Comparison of ENCODE assay signal across 1 cellular context in genomic region chr10:133328358-133329343, GRCh38.
A peak's percentile ranks its signal among the peaks of the same experiment; 100 is the strongest.
TF ChIP-seq lines count a peak whose summit lies in the region.

No MANE protein-coding gene starts in this region.

TF ChIP-seq in HEK293, 187 proteins besides CTCF, POLR2A, EP300 and RAD21:
- TF ChIP-seq HIC1 (tag by site-specific recombination; IDR thresholded peaks at IDR 0.05) (peak; percentile 24; the same call in 1 of the 2 replicates), ZBTB1 (tag by site-specific recombination; IDR thresholded peaks at IDR 0.05) (no peak), ZNF521 (tag by site-specific recombination; IDR thresholded peaks at IDR 0.05) (no peak), ZFP41 (tag by site-specific recombination; IDR thresholded peaks at IDR 0.05; ENCODE audit: borderline replicate concordance) (no peak), ZSCAN4 (tag by site-specific recombination; IDR thresholded peaks at IDR 0.05) (no peak), ZNF132 (tag by site-specific recombination; IDR thresholded peaks at IDR 0.05; ENCODE audit: borderline replicate concordance) (no peak), GLIS1 (tag by site-specific recombination; IDR thresholded peaks at IDR 0.05) (0 out of 2 replicates have a peak, but pooled peaks have one; percentile 5), GLIS2 (tag by site-specific recombination; IDR thresholded peaks at IDR 0.05) (peak; percentile 34; the same call in 1 of the 2 replicates), ZBTB17 (tag by site-specific recombination; IDR thresholded peaks at IDR 0.05) (no peak), ZNF621 (tag by site-specific recombination; IDR thresholded peaks at IDR 0.05) (no peak)
TF ChIP-seq in HEK293: peak in this region for 3.
